In the genomic region with DNA sequence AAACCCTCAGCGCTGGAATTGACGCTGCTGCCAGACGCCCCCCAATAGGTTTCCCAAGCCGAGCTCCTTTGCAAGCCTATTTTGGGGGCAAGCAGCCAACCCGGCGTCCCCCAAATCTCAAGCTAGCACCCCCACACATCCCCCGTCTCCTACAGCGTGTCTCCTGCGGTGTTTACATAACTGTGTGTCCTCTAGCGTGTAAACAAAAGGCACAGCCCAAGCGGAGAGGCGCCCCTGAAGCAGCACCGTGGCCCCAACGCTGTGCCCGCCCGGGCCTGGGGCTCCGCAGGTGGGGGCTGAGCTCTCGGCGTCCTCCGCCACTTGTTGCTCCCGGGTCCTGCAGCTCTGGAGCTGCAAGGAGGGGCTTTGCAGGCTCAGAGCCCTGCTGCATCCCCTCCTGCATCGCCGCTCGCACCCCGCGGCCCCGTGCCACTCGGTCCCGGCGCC, we compare ENCODE assay signal across 8 cellular contexts. TPM values are rescaled to one million over a fixed set of nuclear protein-coding genes. Genes with fewer than 3 reads are reported as not detected.
A peak's percentile ranks its signal among the peaks of the same experiment; 100 is the strongest.
DNase-seq lines count a peak whose midpoint lies in the region; TF ChIP-seq lines count a peak whose summit lies in the region.

No MANE protein-coding gene starts in this region.

- POLR2A ChIA-PET in Caco-2 (lab: Charles Lee), result interaction anchor here (0.7 kb wide), 1 partner anchor 124 kb away, joined by 3 read pairs; no protein-coding TSS in a partner anchor

- peaks cover 24% of the 10 kb centered on the region for H3K36me3 Mint-ChIP-seq in Caco-2 (ENCODE audit: insufficient read depth, unreplicated experiment)
- no peaks in the 10 kb centered on the region for H3K36me3 Mint-ChIP-seq in activated naive CD4-positive, alpha-beta T cell treated with anti-CD3 and anti-CD28 coated beads, Interleukin-2, amount 10 ng/mL, durations not matched to agents 7 days and 5 days

- WGBS in prostate gland, result under 1% methylated on average over 26 of the region's 30 CpGs

- no peaks in the 10 kb centered on the region for H3K27me3 ChIP-seq in Caco-2 (replicated peaks; ENCODE audit: control insufficient read depth, insufficient read depth, low read length)
- H3K27me3 ChIP-seq in NT2/D1 (ENCODE audit: insufficient read depth, insufficient read length), result peaks cover 38% of the 10 kb centered on the region
- H3K27me3 ChIP-seq in prostate gland (replicated peaks; ENCODE audit: insufficient read depth), result no peaks in the 10 kb centered on the region

- no peak for DNase-seq in Caco-2
- DNase-seq in NT2/D1 (ENCODE audit: low read depth, low spot score), result no peak
- DNase-seq in fibroblast of villous mesenchyme (ENCODE audit: low read depth), result no peak
- no peak for DNase-seq in prostate gland (ENCODE audit: low spot score)
- no peak for DNase-seq in activated naive CD4-positive, alpha-beta T cell treated with anti-CD3 and anti-CD28 coated beads, Interleukin-2, amount 10 ng/mL, durations not matched to agents 7 days and 5 days
- DNase-seq in mesenteric fat pad (ENCODE audit: low spot score), result no peak
- DNase-seq in glomerular visceral epithelial cell (ENCODE audit: extremely low spot score), result no peak
- no peak for DNase-seq in activated gamma-delta T cell treated with Interleukin-2 at 50 U/mL for 16 hours

- TF ChIP-seq POLR2A in prostate gland (IDR thresholded peaks at IDR 0.05), result no peak

- H3K4me1 ChIP-seq in Caco-2 (peaks cover 43% of the 10 kb centered on the region), NT2/D1 (ENCODE audit: insufficient read depth, insufficient read length) (peaks cover 3% of the 10 kb centered on the region), prostate gland (replicated peaks) (peaks cover 9% of the 10 kb centered on the region)

- TF ChIP-seq CTCF in Caco-2 (IDR thresholded peaks at IDR 0.05; ENCODE audit: insufficient read depth in 1 of 2, low read depth in 1 of 2, low read length in 1 of 2, severe bottlenecking in 1 of 2, unreplicated experiment in 1 of 2) (no peak), fibroblast of villous mesenchyme (IDR thresholded peaks at IDR 0.05; ENCODE audit: insufficient read depth, low read depth, low read length) (no peak), prostate gland (IDR thresholded peaks at IDR 0.05) (no peak)

- no peaks in the 10 kb centered on the region for H3K36me3 ChIP-seq in Caco-2 (ENCODE audit: control insufficient read depth, insufficient read depth, low read length)
- H3K36me3 ChIP-seq in NT2/D1 (ENCODE audit: insufficient read depth, insufficient read length, low read length), result peaks cover 4% of the 10 kb centered on the region
- no peaks in the 10 kb centered on the region for H3K36me3 ChIP-seq in prostate gland

- intact Hi-C loops in Caco-2 (cut with micrococcal nuclease; ENCODE audit: unreplicated experiment) (loop anchor here (5.0 to 10.0 kb wide), 4 partner anchors 172 to 772 kb away; no protein-coding TSS in a partner anchor), prostate gland (cut with DNase I) (loop anchor here (5.0 kb wide), 2 partner anchors 165 to 330 kb away; no protein-coding TSS in a partner anchor)

- H3K4me3 Mint-ChIP-seq in Caco-2 (ENCODE audit: unreplicated experiment), result no peak overlapping the region
- no peak overlapping the region for H3K4me3 Mint-ChIP-seq in activated naive CD4-positive, alpha-beta T cell treated with anti-CD3 and anti-CD28 coated beads, Interleukin-2, amount 10 ng/mL, durations not matched to agents 7 days and 5 days

- H3K27me3 Mint-ChIP-seq in Caco-2 (ENCODE audit: insufficient read depth, unreplicated experiment), result no peaks in the 10 kb centered on the region
- H3K27me3 Mint-ChIP-seq in activated naive CD4-positive, alpha-beta T cell treated with anti-CD3 and anti-CD28 coated beads, Interleukin-2, amount 10 ng/mL, durations not matched to agents 7 days and 5 days, result peaks cover 18% of the 10 kb centered on the region

- CTCF ChIA-PET in Caco-2 (lab: Charles Lee), result interaction anchor here (0.6 to 2.1 kb wide), 9 partner anchors 14 to 204 kb away, joined by 3 to 26 read pairs (median 3); no protein-coding TSS in a partner anchor
- CTCF ChIA-PET in activated naive CD4-positive, alpha-beta T cell treated with anti-CD3 and anti-CD28 coated beads, Interleukin-2, amount 10 ng/mL, durations not matched to agents 7 days and 5 days (lab: Charles Lee), result interaction anchor here (0.6 kb wide), 1 partner anchor 220 kb away, joined by 3 read pairs; no protein-coding TSS in a partner anchor

- peak overlapping the region; percentile 74 for H3K9ac ChIP-seq in NT2/D1 (ENCODE audit: insufficient read length, low read depth)

- H3K4me3 ChIP-seq in Caco-2 (ENCODE audit: low read depth, low read length) (peak overlapping the region; percentile 76), NT2/D1 (ENCODE audit: insufficient read length, low read depth) (peak overlapping the region; percentile 77), fibroblast of villous mesenchyme (ENCODE audit: low read depth, low read length) (peak overlapping the region; percentile 50), prostate gland (peak overlapping the region; percentile 53 to 59)

- peaks cover 13% of the 10 kb centered on the region for H3K4me1 Mint-ChIP-seq in Caco-2 (ENCODE audit: low read depth, unreplicated experiment)
- H3K4me1 Mint-ChIP-seq in activated naive CD4-positive, alpha-beta T cell treated with anti-CD3 and anti-CD28 coated beads, Interleukin-2, amount 10 ng/mL, durations not matched to agents 7 days and 5 days, result peaks cover 11% of the 10 kb centered on the region

- H3K9me3 ChIP-seq in Caco-2 (no peaks in the 10 kb centered on the region), NT2/D1 (ENCODE audit: insufficient read depth, low read length) (no peaks in the 10 kb centered on the region), prostate gland (no peaks in the 10 kb centered on the region)

- no peaks in the 10 kb centered on the region for H3K9me3 Mint-ChIP-seq in Caco-2 (ENCODE audit: unreplicated experiment)
- no peaks in the 10 kb centered on the region for H3K9me3 Mint-ChIP-seq in activated naive CD4-positive, alpha-beta T cell treated with anti-CD3 and anti-CD28 coated beads, Interleukin-2, amount 10 ng/mL, durations not matched to agents 7 days and 5 days

- no TSS peak for BruUV-seq in Caco-2 (replicated peaks; lab: Mats Ljungman, UMichigan)

- H3K27ac Mint-ChIP-seq in Caco-2 (ENCODE audit: unreplicated experiment), result no peak overlapping the region
- no peak overlapping the region for H3K27ac Mint-ChIP-seq in activated naive CD4-positive, alpha-beta T cell treated with anti-CD3 and anti-CD28 coated beads, Interleukin-2, amount 10 ng/mL, durations not matched to agents 7 days and 5 days

- peak overlapping the region; percentile 75 to 79 for H3K27ac ChIP-seq in prostate gland

RNA-seq across cellular contexts. Expression of a gene that starts 1.6 kb away (rescaled TPM):
- total RNA-seq in Caco-2 (2022) (440 and 534 TPM in 2 replicates), fibroblast of villous mesenchyme (9.1 and 15.5 TPM in 2 replicates), prostate gland (100 to 1,000 TPM in 1 of 2 donors, 10 to 100 TPM in 1; 49.6 to 137 TPM), mesenteric fat pad (14.8 TPM)
